In the genomic region with DNA sequence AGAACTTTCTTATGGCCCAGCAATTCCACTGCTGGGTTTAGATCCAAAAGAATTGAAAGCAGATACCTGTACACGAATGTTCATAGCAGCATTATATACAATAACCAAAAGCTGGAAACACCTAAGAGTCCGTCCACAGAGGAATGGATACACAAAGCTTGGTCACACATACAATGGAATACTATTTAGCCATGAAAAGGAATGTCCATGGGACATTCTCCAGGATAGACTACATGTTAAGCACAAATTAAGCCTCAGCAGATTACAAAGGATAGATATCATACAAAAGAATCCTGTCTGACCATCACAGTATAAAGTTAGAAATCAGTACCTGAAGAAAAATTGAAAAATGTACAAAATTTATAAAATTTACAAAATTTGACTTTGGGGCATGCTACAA, we compare ENCODE assay signal across 7 cellular contexts.
"Had no signal": no experiment of that assay in that cellular context is flagged by ENCODE, and none has a peak within 500 bp of the region (broad histone marks: within the 10 kb centered on the region; RNA-seq: fewer than 3 reads in every experiment).

No MANE protein-coding gene starts in this region.

- H3K27ac ChIP-seq: HL-60, KMS-11 had no signal

- H3K9ac ChIP-seq: KMS-11 had no signal

- ATAC-seq: HepG2 had no signal

- H3K4me2 ChIP-seq: KMS-11 had no signal

- DNase-seq: IMR-90, KBM-7, KG1 had no signal

- FAIRE-seq: HepG2, HTR-8/SVneo had no signal
